In genomic region chr4:152679414-152680281, GRCh38 we compare ENCODE assay signal across 8 cellular contexts. TPM values are rescaled to one million over a fixed set of nuclear protein-coding genes. Genes with fewer than 3 reads are reported as not detected.
A peak's percentile ranks its signal among the peaks of the same experiment; 100 is the strongest.
DNase-seq lines count a peak whose midpoint lies in the region; ATAC-seq and TF ChIP-seq lines count a peak whose summit lies in the region.

A gene with protein sequence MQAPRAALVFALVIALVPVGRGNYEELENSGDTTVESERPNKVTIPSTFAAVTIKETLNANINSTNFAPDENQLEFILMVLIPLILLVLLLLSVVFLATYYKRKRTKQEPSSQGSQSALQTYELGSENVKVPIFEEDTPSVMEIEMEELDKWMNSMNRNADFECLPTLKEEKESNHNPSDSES (minus strand): TSS chr4:152679997. CDS start chr4:152679933, 64 bp downstream.

- no peaks in the 10 kb centered on the region for H3K27me3 ChIP-seq in HCT116 (ENCODE audit: insufficient read depth, low read length)

- peak within 1 kb of the TSS; percentile 37 for H3K9ac ChIP-seq in HCT116 (ENCODE audit: low read length)

- H3K4me1 ChIP-seq in HCT116 (ENCODE audit: control insufficient read depth in 1 of 2, insufficient read depth in 2 of 2, low read length in 2 of 2): peaks cover 0 to 14% of the 10 kb centered on the region in 2 experiments; a peak in 2 of 4 replicates

- no peaks in the 10 kb centered on the region for H3K9me3 ChIP-seq in HCT116 (ENCODE audit: control insufficient read depth in 1 of 2, insufficient read depth in 1 of 2, low read depth in 1 of 2, low read length in 2 of 2)

- POLR2A ChIA-PET in HCT116 (lab: Charles Lee): no interaction called here

- no peaks in the 10 kb centered on the region for H4K20me1 ChIP-seq in HCT116 (ENCODE audit: insufficient read depth)

- no peaks in the 10 kb centered on the region for H3K9me2 ChIP-seq in HCT116 (ENCODE audit: insufficient read depth)

- CTCF ChIA-PET in HCT116 (lab: Charles Lee): no interaction called here

- no peaks in the 10 kb centered on the region for H3K79me2 ChIP-seq in HCT116 (ENCODE audit: insufficient read depth, low read length)

- no peak for TF ChIP-seq RAD21 in HCT116 (IDR thresholded peaks at IDR 0.05; ENCODE audit: low read depth)

- RAD21 ChIA-PET in HCT116 (lab: Charles Lee; ENCODE audit: low non-redundant PET in 1 of 2, low total read pairs in 2 of 2, uncharacterized antibody in 2 of 2, unreplicated experiment in 2 of 2): no interaction called here

- intact Hi-C loops in HCT116 (cut with micrococcal nuclease): no loop called here

- no TSS peak for BruUV-seq in HCT116 (replicated peaks; lab: Mats Ljungman, UMichigan)

- peak within 1 kb of the TSS; percentile 84 for H3K4me3 ChIP-seq in GM12865 (ENCODE audit: low read depth, low read length)
- peak within 1 kb of the TSS; percentile 45 to 56 for H3K4me3 ChIP-seq in HCT116 (replicated peaks in 1 of 2; ENCODE audit: low read depth in 1 of 2, low read length in 2 of 2)
- H3K4me3 ChIP-seq in choroid plexus epithelial cell (ENCODE audit: low read depth, low read length): peak within 1 kb of the TSS; percentile 76

- H3K27ac ChIP-seq in HCT116 (ENCODE audit: low read depth, low read length): no peak within 1 kb of the TSS

- DNase-seq in GM12865 (ENCODE audit: low read depth) (peak; percentile 86), HCT116 (ENCODE audit: low read depth, low spot score) (no peak), NAMALWA (ENCODE audit: low spot score) (peak; percentile 85), choroid plexus epithelial cell (ENCODE audit: low read depth) (peak; percentile 85), left lobe of liver (ENCODE audit: low spot score) (peak; percentile 61), cerebellar nuclear complex (lab: John Stamatoyannopoulos, UW) (no peak)
- peak; percentile 67 for DNase-seq in activated CD4-positive, CD25-positive, alpha-beta regulatory T cell treated with anti-CD3 and anti-CD28 coated beads, Interleukin-2, amount 50 U/mL, for 72 hours
- DNase-seq in stimulated activated CD4-positive, alpha-beta T cell treated with anti-CD3 and anti-CD28 coated beads, Interleukin-2, amount 100 ng/mL, for 24 hours: peak; percentile 58 to 67

- TF ChIP-seq CTCF in GM12865 (IDR thresholded peaks at IDR 0.05; ENCODE audit: insufficient read depth, low read depth, low read length, missing control alignments) (no peak), HCT116 (IDR thresholded peaks at IDR 0.05 in 2 of 3, conservative IDR thresholded peaks at IDR 0.05 in 1 of 3; ENCODE audit: borderline replicate concordance in 1 of 3, insufficient read depth in 1 of 3, low read depth in 2 of 3, low read length in 2 of 3) (no peak), choroid plexus epithelial cell (conservative IDR thresholded peaks at IDR 0.05; ENCODE audit: low read depth, low read length) (no peak)

- ATAC-seq in HCT116 (peak; percentile 75), left lobe of liver (peak; percentile 84)

- H3K36me3 ChIP-seq in HCT116 (ENCODE audit: control insufficient read depth in 1 of 2, insufficient read depth in 2 of 2, low read length in 2 of 2): no peaks in the 10 kb centered on the region

- H3K4me2 ChIP-seq in HCT116 (ENCODE audit: low read length): peak within 1 kb of the TSS; percentile 77

- no peak for TF ChIP-seq POLR2A in HCT116 (IDR thresholded peaks at IDR 0.05; ENCODE audit: borderline replicate concordance, extremely low read depth, insufficient read depth, insufficient read length)

- H2AFZ ChIP-seq in HCT116 (ENCODE audit: low read depth, low read length, poor library complexity, severe bottlenecking): peak within 1 kb of the TSS; percentile 86

TF ChIP-seq in HCT116, 20 proteins besides CTCF, POLR2A, EP300 and RAD21:
- TF ChIP-seq, protein P1, sequence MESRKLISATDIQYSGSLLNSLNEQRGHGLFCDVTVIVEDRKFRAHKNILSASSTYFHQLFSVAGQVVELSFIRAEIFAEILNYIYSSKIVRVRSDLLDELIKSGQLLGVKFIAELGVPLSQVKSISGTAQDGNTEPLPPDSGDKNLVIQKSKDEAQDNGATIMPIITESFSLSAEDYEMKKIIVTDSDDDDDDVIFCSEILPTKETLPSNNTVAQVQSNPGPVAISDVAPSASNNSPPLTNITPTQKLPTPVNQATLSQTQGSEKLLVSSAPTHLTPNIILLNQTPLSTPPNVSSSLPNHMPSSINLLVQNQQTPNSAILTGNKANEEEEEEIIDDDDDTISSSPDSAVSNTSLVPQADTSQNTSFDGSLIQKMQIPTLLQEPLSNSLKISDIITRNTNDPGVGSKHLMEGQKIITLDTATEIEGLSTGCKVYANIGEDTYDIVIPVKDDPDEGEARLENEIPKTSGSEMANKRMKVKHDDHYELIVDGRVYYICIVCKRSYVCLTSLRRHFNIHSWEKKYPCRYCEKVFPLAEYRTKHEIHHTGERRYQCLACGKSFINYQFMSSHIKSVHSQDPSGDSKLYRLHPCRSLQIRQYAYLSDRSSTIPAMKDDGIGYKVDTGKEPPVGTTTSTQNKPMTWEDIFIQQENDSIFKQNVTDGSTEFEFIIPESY (IDR thresholded peaks at IDR 0.05; ENCODE audit: extremely low read depth, insufficient replicate concordance, low read length): no peak
- 0 out of 2 replicates have a peak, but pooled peaks have one; percentile 9 for TF ChIP-seq CEBPB (IDR thresholded peaks at IDR 0.05; ENCODE audit: low read depth)

RNA-seq across cellular contexts. Expression of the gene that starts here (rescaled TPM):
- 2.4 TPM for total RNA-seq in HCT116 (2021; ENCODE audit: unreplicated experiment)
- polyA plus RNA-seq in HCT116 (2012): 0.36 and 0.68 TPM in 2 replicates
- 2.1 TPM for total RNA-seq in left lobe of liver

Comparison
In these comparisons a context has a peak if more than half of its experiments do, and no peak if none do; other contexts are left out.
1. DNase-seq: peak in GM12865 (single experiment), NAMALWA (single experiment), activated CD4-positive, CD25-positive, alpha-beta regulatory T cell treated with anti-CD3 and anti-CD28 coated beads, Interleukin-2, amount 50 U/mL, for 72 hours (single experiment), choroid plexus epithelial cell (single experiment), left lobe of liver (single experiment) and stimulated activated CD4-positive, alpha-beta T cell treated with anti-CD3 and anti-CD28 coated beads, Interleukin-2, amount 100 ng/mL, for 24 hours (2 of 2); none in HCT116 (single experiment) and cerebellar nuclear complex (0 of 2).
2. Peak in every context shown above with its lines, with median percentiles within 50 percentile points of each other: H3K4me3 ChIP-seq.